In genomic region chr4:25377572-25377882, GRCh38 we compare ENCODE assay signal across 8 cellular contexts. TPM values are rescaled to one million over a fixed set of nuclear protein-coding genes. Genes with fewer than 3 reads are reported as not detected.
DNase-seq lines count a peak whose midpoint lies in the region; ATAC-seq and TF ChIP-seq lines count a peak whose summit lies in the region.

No MANE protein-coding gene starts in this region.

- POLR2A ChIA-PET in CD4-positive, alpha-beta T cell (lab: Charles Lee), result interaction anchor here (0.9 to 2.3 kb wide), 4 partner anchors 31 to 218 kb away, joined by 4 to 22 read pairs (median 7); partner anchors contain the start of genes SEPSECS and ZCCHC4

- H3K4me3 ChIP-seq in Peyer's patch (peak overlapping the region; percentile 89 to 99 (median 92)), skeletal muscle cell (ENCODE audit: low read depth, low read length) (peak overlapping the region; percentile 92)

- peak overlapping the region; percentile 81 for H3K27ac Mint-ChIP-seq in CD4-positive, alpha-beta T cell

- H3K4me3 Mint-ChIP-seq in CD4-positive, alpha-beta T cell, result no peak overlapping the region

- no peak for TF ChIP-seq CTCF in CD4-positive, alpha-beta T cell (IDR thresholded peaks at IDR 0.05)
- no peak for TF ChIP-seq CTCF in Peyer's patch (IDR thresholded peaks at IDR 0.05)

- intact Hi-C loops in CD4-positive, alpha-beta T cell (cut with DNase I, micrococcal nuclease), result loop anchor here (1.0 to 10.0 kb wide), 6 partner anchors 65 to 937 kb away; partner anchors contain the start of genes SEPSECS (in 2 of the 2), PI4K2B (in 1 of the 2) and ZCCHC4 (in 1 of the 2)

- H3K27me3 ChIP-seq in CD4-positive, alpha-beta T cell (ENCODE audit: control insufficient read depth, insufficient read depth, low read length), result no peaks in the 10 kb centered on the region
- H3K27me3 ChIP-seq in Peyer's patch, result no peaks in the 10 kb centered on the region

- H3K9me3 Mint-ChIP-seq in CD4-positive, alpha-beta T cell, result no peaks in the 10 kb centered on the region

- no peak for ATAC-seq in CD4-positive, alpha-beta T cell (ENCODE audit: poor library complexity)
- ATAC-seq in GM21576 (IDR thresholded peaks at IDR 0.05; ENCODE audit: unreplicated experiment), result peak; percentile 13
- no peak for ATAC-seq in HG03469 (IDR thresholded peaks at IDR 0.05; ENCODE audit: unreplicated experiment)

- CTCF ChIA-PET in CD4-positive, alpha-beta T cell (lab: Charles Lee), result interaction anchor here (1.0 to 4.8 kb wide), 4 partner anchors 12 to 215 kb away, joined by 3 to 24 read pairs (median 4); partner anchors contain the start of gene ZCCHC4

- peaks cover 25% of the 10 kb centered on the region for H3K36me3 Mint-ChIP-seq in CD4-positive, alpha-beta T cell (ENCODE audit: low read depth)

- no peaks in the 10 kb centered on the region for H3K27me3 Mint-ChIP-seq in CD4-positive, alpha-beta T cell

- no peak for TF ChIP-seq POLR2A in Peyer's patch (IDR thresholded peaks at IDR 0.05)

- H3K4me1 Mint-ChIP-seq in CD4-positive, alpha-beta T cell (ENCODE audit: low read depth), result peaks cover 7% of the 10 kb centered on the region

- H3K4me1 ChIP-seq in Peyer's patch, result peaks cover 0 to 7% (median 5%) of the 10 kb centered on the region in 4 donors

- peak overlapping the region; percentile 48 for H3K27ac ChIP-seq in CD4-positive, alpha-beta T cell (ENCODE audit: low read depth, low read length)
- peak overlapping the region; percentile 61 to 84 (median 80) for H3K27ac ChIP-seq in Peyer's patch

- no peaks in the 10 kb centered on the region for H3K9me3 ChIP-seq in CD4-positive, alpha-beta T cell (ENCODE audit: control insufficient read depth, low read length)
- no peaks in the 10 kb centered on the region for H3K9me3 ChIP-seq in Peyer's patch

- peaks cover 0 to 13% (median 0%) of the 10 kb centered on the region in 3 donors for H3K36me3 ChIP-seq in Peyer's patch

- DNase-seq in CD4-positive, alpha-beta T cell, result no peak
- DNase-seq in Peyer's patch (no peak), fibroblast of peridontal ligament (ENCODE audit: extremely low read depth) (peak; percentile 14), skeletal muscle cell (ENCODE audit: low read depth) (no peak), NCI-H2196 treated with DMSO at 0.1 percent for 48 hours (lab: John Stamatoyannopoulos, UW; ENCODE audit: unreplicated experiment) (no peak), activated T-cell treated with anti-CD3 and anti-CD28 coated beads for 4 hours (no peak)

RNA-seq across cellular contexts. Expression of gene ANAPC4, which starts 0.5 kb away (rescaled TPM):
- 10 to 100 TPM; 24.4 to 26.0 TPM for total RNA-seq in CD4-positive, alpha-beta T cell
- total RNA-seq in Peyer's patch, result 10 to 100 TPM; 23.5 to 69.3 (median 39.7) TPM
